Comparison of ENCODE assay signal across 13 cellular contexts in the genomic region with DNA sequence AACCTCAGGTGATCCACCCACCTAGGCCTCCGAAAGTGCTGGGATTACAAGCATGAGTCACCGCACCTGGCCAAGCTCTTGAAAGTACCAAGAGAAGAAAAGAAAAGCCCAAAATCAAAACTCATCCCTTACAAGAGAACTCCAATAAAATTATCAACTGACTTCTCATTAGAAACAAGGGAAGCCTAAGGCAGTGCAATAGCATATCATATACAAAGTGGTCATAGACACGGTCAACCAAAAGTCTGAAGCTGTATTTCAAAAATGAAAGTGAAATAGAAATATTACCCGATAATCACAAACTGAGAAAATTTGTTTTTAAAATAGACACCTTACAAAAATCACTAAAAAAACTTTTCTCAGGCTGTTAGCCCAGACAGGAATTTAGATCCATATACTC.
"Had no signal": no experiment of that assay in that cellular context is flagged by ENCODE, and none has a peak within 500 bp of the region (broad histone marks: within the 10 kb centered on the region; RNA-seq: fewer than 3 reads in every experiment).

No MANE protein-coding gene starts in this region.

- H3K4me3 ChIP-seq: cardiac muscle cell, dorsolateral prefrontal cortex, left lung had no signal

- H3K9me3 ChIP-seq: left lung had no signal

- H3K27ac ChIP-seq: cardiac muscle cell, dorsolateral prefrontal cortex, left lung had no signal

- H3K4me1 ChIP-seq: left lung had no signal

- ATAC-seq: left lung; natural killer cell treated with Interleukin-12 subunit alpha and Interleukin-12 subunit beta and Interleukin-15 and Interleukin-18, amount 100 ng/mL, for 72 hours; stimulated activated effector memory CD8-positive, alpha-beta T cell treated with anti-CD3 and anti-CD28 coated beads, Interleukin-12 subunit alpha, Interleukin-12 subunit beta, amount 100 ng/mL, for 72 hours had no signal

- DNase-seq: activated CD4-positive, alpha-beta T cell treated with anti-CD3 and anti-CD28 coated beads, Interleukin-2, amount 50 U/mL, for 4 hours; activated CD4-positive, CD25-positive, alpha-beta regulatory T cell treated with anti-CD3 and anti-CD28 coated beads, Interleukin-2, amount 50 U/mL, for 72 hours; activated T-cell treated with anti-CD3 and anti-CD28 coated beads, Interleukin-2, amount 50 U/mL, for 1 hour; dorsolateral prefrontal cortex; islet precursor cell; left lung; mesenchymal stem cell; posterior cingulate gyrus; retina; T-helper 9 cell had no signal

- H3K36me3 ChIP-seq: cardiac muscle cell, left lung had no signal

- H3K27me3 ChIP-seq: cardiac muscle cell, left lung had no signal
